Comparison of ENCODE assay signal across 21 cellular contexts in the genomic region with DNA sequence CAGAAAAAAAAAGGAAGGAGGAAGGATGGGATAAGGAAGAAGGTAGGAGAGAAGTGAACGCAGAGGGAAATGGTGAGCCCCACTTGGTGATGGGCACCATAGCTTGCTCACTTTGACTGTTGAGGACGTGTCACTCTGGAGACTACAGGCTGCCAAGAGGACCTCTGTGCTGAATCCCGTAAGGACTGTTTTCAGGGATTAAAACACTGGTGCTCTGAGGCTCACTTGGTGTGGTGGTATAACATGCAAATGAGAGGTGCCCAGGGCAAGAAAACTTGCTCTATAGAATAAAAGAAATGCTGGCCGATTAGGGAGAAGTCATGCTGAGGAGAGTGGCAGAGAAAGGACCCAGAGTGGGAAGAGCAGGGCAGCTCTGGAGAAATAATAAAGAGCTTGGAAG. TPM values are rescaled to one million over a fixed set of nuclear protein-coding genes. Genes with fewer than 3 reads are reported as not detected.
A peak's percentile ranks its signal among the peaks of the same experiment; 100 is the strongest.
DNase-seq lines count a peak whose midpoint lies in the region; ATAC-seq and TF ChIP-seq lines count a peak whose summit lies in the region.
"Had no signal": no experiment of that assay in that cellular context is flagged by ENCODE, and none has a peak within 500 bp of the region (broad histone marks: within the 10 kb centered on the region; RNA-seq: fewer than 3 reads in every experiment).

No MANE protein-coding gene starts in this region.

- peak overlapping the region; percentile 62; the same call in 1 of the 2 replicates for H3K9ac ChIP-seq in OCI-LY1 (ENCODE audit: low read length)

- H3K9me3 Mint-ChIP-seq in activated naive CD4-positive, alpha-beta T cell treated with anti-CD3 and anti-CD28 coated beads, Interleukin-2, amount 50 U/mL, for 24 hours, result peaks cover 6% of the 10 kb centered on the region
- peaks cover 4% of the 10 kb centered on the region for H3K9me3 Mint-ChIP-seq in activated T-helper 2 cell treated with anti-CD3 and anti-CD28 coated beads, Interferon-gamma antibody, Interleukin-2, Interleukin-4, amounts not matched to agents 10 μg/mL and 5 μg/mL and 100 μg/mL, durations not matched to agents 14 hours and 24 hours and 36 hours
- no peaks in the 10 kb centered on the region for H3K9me3 Mint-ChIP-seq in stimulated activated naive B cell treated with anti-CD40 and anti-IgM and Interleukin-4, amounts not matched to agents 10 μg/mL and 1 μg/mL and 100 μg/mL, for 72 hours

- no peak overlapping the region for H3K4me3 ChIP-seq in OCI-LY1 (ENCODE audit: low read depth, low read length, poor library complexity, severe bottlenecking)
- H3K4me3 ChIP-seq: cardiac muscle cell, prostate gland, SJSA1, stomach had no signal

- no peaks in the 10 kb centered on the region for H4K20me1 ChIP-seq in OCI-LY1 (ENCODE audit: insufficient read depth, low read length)

- no peaks in the 10 kb centered on the region for H3K79me2 ChIP-seq in OCI-LY1 (ENCODE audit: insufficient read depth, low read length)

- TF ChIP-seq CTCF in OCI-LY1 (IDR thresholded peaks at IDR 0.05; ENCODE audit: low read length), result no peak

- peaks cover 83% of the 10 kb centered on the region for H3K4me1 ChIP-seq in OCI-LY1 (ENCODE audit: insufficient read depth, low read length, severe bottlenecking)
- H3K4me1 ChIP-seq: prostate gland had no signal

- intact Hi-C loops in activated T-helper 2 cell treated with anti-CD3 and anti-CD28 coated beads, Interferon-gamma antibody, Interleukin-2, Interleukin-4, amounts not matched to agents 10 μg/mL and 5 μg/mL and 100 μg/mL, durations not matched to agents 14 hours and 24 hours and 36 hours (cut with micrococcal nuclease), result loop anchor here (10.0 kb wide), 1 partner anchor 437 kb away; no protein-coding TSS in a partner anchor

- no peaks in the 10 kb centered on the region for H3K36me3 ChIP-seq in OCI-LY1 (ENCODE audit: insufficient read depth, low read length)
- H3K36me3 ChIP-seq: cardiac muscle cell, prostate gland, SJSA1, stomach had no signal

- no peaks in the 10 kb centered on the region for H3K27me3 ChIP-seq in OCI-LY1 (ENCODE audit: insufficient read depth, low read length)
- H3K27me3 ChIP-seq: cardiac muscle cell, SJSA1, stomach had no signal

- no peaks in the 10 kb centered on the region for H3K9me2 ChIP-seq in OCI-LY1 (ENCODE audit: low read depth, low read length)

- peak overlapping the region; percentile 76; the same call in 1 of the 2 replicates for H3K4me2 ChIP-seq in OCI-LY1 (ENCODE audit: low read length)

- H3K27ac Mint-ChIP-seq in activated naive CD4-positive, alpha-beta T cell treated with anti-CD3 and anti-CD28 coated beads, Interleukin-2, amount 50 U/mL, for 24 hours, result peak overlapping the region; percentile 67
- peak overlapping the region; percentile 76 for H3K27ac Mint-ChIP-seq in activated T-helper 2 cell treated with anti-CD3 and anti-CD28 coated beads, Interferon-gamma antibody, Interleukin-2, Interleukin-4, amounts not matched to agents 10 μg/mL and 5 μg/mL and 100 μg/mL, durations not matched to agents 14 hours and 24 hours and 36 hours
- H3K27ac Mint-ChIP-seq in stimulated activated naive B cell treated with anti-CD40 and anti-IgM and Interleukin-4, amounts not matched to agents 10 μg/mL and 1 μg/mL and 100 μg/mL, for 72 hours, result peak overlapping the region; percentile 44

- no peak overlapping the region for H2AFZ ChIP-seq in OCI-LY1 (ENCODE audit: low read length)

- no peaks in the 10 kb centered on the region for H3K27me3 Mint-ChIP-seq in activated naive CD4-positive, alpha-beta T cell treated with anti-CD3 and anti-CD28 coated beads, Interleukin-2, amount 50 U/mL, for 24 hours
- H3K27me3 Mint-ChIP-seq in activated T-helper 2 cell treated with anti-CD3 and anti-CD28 coated beads, Interferon-gamma antibody, Interleukin-2, Interleukin-4, amounts not matched to agents 10 μg/mL and 5 μg/mL and 100 μg/mL, durations not matched to agents 14 hours and 24 hours and 36 hours (ENCODE audit: low read depth), result no peaks in the 10 kb centered on the region
- no peaks in the 10 kb centered on the region for H3K27me3 Mint-ChIP-seq in stimulated activated naive B cell treated with anti-CD40 and anti-IgM and Interleukin-4, amounts not matched to agents 10 μg/mL and 1 μg/mL and 100 μg/mL, for 72 hours

- H3F3A ChIP-seq in OCI-LY1 (ENCODE audit: insufficient read depth, low read length), result 0 out of 2 replicates have a peak, but pooled peaks cover 4% of the 10 kb centered on the region

- H3K9me3 ChIP-seq in OCI-LY1 (ENCODE audit: low read length), result no peaks in the 10 kb centered on the region
- H3K9me3 ChIP-seq: prostate gland, SJSA1, stomach had no signal

- H3K4me3 Mint-ChIP-seq in activated naive CD4-positive, alpha-beta T cell treated with anti-CD3 and anti-CD28 coated beads, Interleukin-2, amount 50 U/mL, for 24 hours, result peak overlapping the region; percentile 53
- H3K4me3 Mint-ChIP-seq in activated T-helper 2 cell treated with anti-CD3 and anti-CD28 coated beads, Interferon-gamma antibody, Interleukin-2, Interleukin-4, amounts not matched to agents 10 μg/mL and 5 μg/mL and 100 μg/mL, durations not matched to agents 14 hours and 24 hours and 36 hours (ENCODE audit: low read depth), result peak overlapping the region; percentile 57
- H3K4me3 Mint-ChIP-seq in stimulated activated naive B cell treated with anti-CD40 and anti-IgM and Interleukin-4, amounts not matched to agents 10 μg/mL and 1 μg/mL and 100 μg/mL, for 72 hours, result peak overlapping the region in 1 of 2 donors; percentile 2

- peaks cover 3% of the 10 kb centered on the region for H3K36me3 Mint-ChIP-seq in activated naive CD4-positive, alpha-beta T cell treated with anti-CD3 and anti-CD28 coated beads, Interleukin-2, amount 50 U/mL, for 24 hours
- peaks cover 6% of the 10 kb centered on the region for H3K36me3 Mint-ChIP-seq in activated T-helper 2 cell treated with anti-CD3 and anti-CD28 coated beads, Interferon-gamma antibody, Interleukin-2, Interleukin-4, amounts not matched to agents 10 μg/mL and 5 μg/mL and 100 μg/mL, durations not matched to agents 14 hours and 24 hours and 36 hours (ENCODE audit: low read depth)
- peaks cover 1 to 3% of the 10 kb centered on the region in 2 donors for H3K36me3 Mint-ChIP-seq in stimulated activated naive B cell treated with anti-CD40 and anti-IgM and Interleukin-4, amounts not matched to agents 10 μg/mL and 1 μg/mL and 100 μg/mL, for 72 hours

- H3K4me1 Mint-ChIP-seq in activated naive CD4-positive, alpha-beta T cell treated with anti-CD3 and anti-CD28 coated beads, Interleukin-2, amount 50 U/mL, for 24 hours, result peaks cover 88% of the 10 kb centered on the region
- peaks cover 88% of the 10 kb centered on the region for H3K4me1 Mint-ChIP-seq in activated T-helper 2 cell treated with anti-CD3 and anti-CD28 coated beads, Interferon-gamma antibody, Interleukin-2, Interleukin-4, amounts not matched to agents 10 μg/mL and 5 μg/mL and 100 μg/mL, durations not matched to agents 14 hours and 24 hours and 36 hours (ENCODE audit: low read depth)
- peaks cover 59 to 68% of the 10 kb centered on the region in 2 donors for H3K4me1 Mint-ChIP-seq in stimulated activated naive B cell treated with anti-CD40 and anti-IgM and Interleukin-4, amounts not matched to agents 10 μg/mL and 1 μg/mL and 100 μg/mL, for 72 hours

- H3K27ac ChIP-seq in OCI-LY1 (ENCODE audit: low read depth, low read length, poor library complexity, severe bottlenecking), result peak overlapping the region; percentile 100
- H3K27ac ChIP-seq: cardiac muscle cell, prostate gland, SJSA1 had no signal

- no peak for DNase-seq in activated naive CD4-positive, alpha-beta T cell treated with anti-CD3 and anti-CD28 coated beads, Interleukin-2, amount 50 U/mL, for 16 hours
- no peak for DNase-seq in activated T-helper 2 cell treated with anti-CD3 and anti-CD28 coated beads, Interferon-gamma antibody, Interleukin-2, Interleukin-4, amounts not matched to agents 10 μg/mL and 5 μg/mL and 100 μg/mL, durations not matched to agents 14 hours and 24 hours and 36 hours (ENCODE audit: low spot score)
- DNase-seq in stimulated activated naive B cell treated with anti-CD40 and anti-IgM and Interleukin-4, amounts not matched to agents 10 μg/mL and 1 μg/mL and 100 μg/mL, for 72 hours, result no peak
- no peak for DNase-seq in NCI-H2107 (lab: John Stamatoyannopoulos, UW)
- DNase-seq: activated CD4-positive, CD25-positive, alpha-beta regulatory T cell; dermis blood vessel endothelial cell; head of caudate nucleus; left colon; NCI-H187; NCI-H2227 treated with DMSO at 0.1 percent for 48 hours; stimulated activated CD4-positive, alpha-beta T cell treated with anti-CD3 and anti-CD28 coated beads, Interleukin-1b, Interleukin-23, amount 100 ng/mL, for 48 hours; stomach; trophoblast cell had no signal

- ATAC-seq in stimulated activated naive B cell treated with anti-CD40 and anti-IgM and Interleukin-4, amounts not matched to agents 10 μg/mL and 1 μg/mL and 100 μg/mL, for 72 hours (replicated peaks), result no peak
- ATAC-seq in GM21515 (IDR thresholded peaks at IDR 0.05; ENCODE audit: unreplicated experiment) (no peak), HG03432 (IDR thresholded peaks at IDR 0.05; ENCODE audit: unreplicated experiment) (no peak)
- ATAC-seq: left colon had no signal

RNA-seq across cellular contexts. Expression of a gene that starts 5.3 kb away (rescaled TPM):
- 1,777 and 1,808 TPM in 2 replicates for total RNA-seq in activated T-helper 2 cell treated with anti-CD3 and anti-CD28 coated beads, Interferon-gamma antibody, Interleukin-2, Interleukin-4, amounts not matched to agents 10 μg/mL and 5 μg/mL and 100 μg/mL, durations not matched to agents 14 hours and 24 hours and 36 hours
- total RNA-seq: cardiac muscle cell, dermis blood vessel endothelial cell, endothelial cell of umbilical vein, SJSA1 had no signal

RNA-seq across cellular contexts. Expression of a gene that starts 21.4 kb away (rescaled TPM):
- total RNA-seq in activated T-helper 2 cell treated with anti-CD3 and anti-CD28 coated beads, Interferon-gamma antibody, Interleukin-2, Interleukin-4, amounts not matched to agents 10 μg/mL and 5 μg/mL and 100 μg/mL, durations not matched to agents 14 hours and 24 hours and 36 hours, result 257 and 266 TPM in 2 replicates
